ENCODE assay signal across 22 cellular contexts in genomic region chr22:24179478-24180210, GRCh38. TPM values are rescaled to one million over a fixed set of nuclear protein-coding genes. Genes with fewer than 3 reads are reported as not detected.
A peak's percentile ranks its signal among the peaks of the same experiment; 100 is the strongest.
DNase-seq lines count a peak whose midpoint lies in the region; ATAC-seq and TF ChIP-seq lines count a peak whose summit lies in the region.
"Had no signal": no experiment of that assay in that cellular context is flagged by ENCODE, and none has a peak within 500 bp of the region (broad histone marks: within the 10 kb centered on the region; RNA-seq: fewer than 3 reads in every experiment).

No MANE protein-coding gene starts in this region.

- H2BK12ac ChIP-seq in H9 (ENCODE audit: insufficient read length, low read depth, low read length), result no peak overlapping the region

- no peak overlapping the region for H2AK5ac ChIP-seq in H9 (ENCODE audit: insufficient read length, low read length)

- no peak overlapping the region for H3K4ac ChIP-seq in H9 (ENCODE audit: low read depth, low read length)

- H3K36me3 ChIP-seq in WERI-Rb-1, result peaks cover 34% of the 10 kb centered on the region
- peaks cover 17% of the 10 kb centered on the region for H3K36me3 ChIP-seq in left ventricle myocardium inferior
- peaks cover 13% of the 10 kb centered on the region for H3K36me3 ChIP-seq in rectal smooth muscle tissue (ENCODE audit: control insufficient read depth, insufficient read depth, low read length)
- H3K36me3 ChIP-seq in neural progenitor cell, result no peaks in the 10 kb centered on the region

- peaks cover 10 to 21% of the 10 kb centered on the region in 2 experiments for H3K4me1 Mint-ChIP-seq in H9
- peaks cover 7% of the 10 kb centered on the region for H3K4me1 Mint-ChIP-seq in neural progenitor cell
- no peaks in the 10 kb centered on the region for H3K4me1 Mint-ChIP-seq in activated T-helper 17 cell treated with anti-CD3 and anti-CD28 coated beads, Interleukin-2, amount 50 U/mL, for 72 hours
- H3K4me1 Mint-ChIP-seq: activated CD4-positive, alpha-beta T cell treated with anti-CD3 and anti-CD28 coated beads, Interleukin-2, amount 10 ng/mL, durations not matched to agents 24 days and 14 days; activated CD8-positive, alpha-beta memory T cell treated with anti-CD3 and anti-CD28 coated beads, Interleukin-2, amount 10 ng/mL, durations not matched to agents 7 days and 5 days had no signal

- no peak overlapping the region for H2BK5ac ChIP-seq in H9 (ENCODE audit: insufficient read length, low read length)

- H3K4me2 ChIP-seq in H9 (ENCODE audit: insufficient read depth, insufficient read length, low read length) (no peak overlapping the region), neural progenitor cell (no peak overlapping the region)

- H3T11ph ChIP-seq in H9 (ENCODE audit: low read length), result no peak overlapping the region

- H3K4me3 Mint-ChIP-seq in H9 (no peak overlapping the region), neural progenitor cell (no peak overlapping the region)
- no peak overlapping the region for H3K4me3 Mint-ChIP-seq in activated T-helper 17 cell treated with anti-CD3 and anti-CD28 coated beads, Interleukin-2, amount 50 U/mL, for 72 hours
- H3K4me3 Mint-ChIP-seq: activated CD4-positive, alpha-beta T cell treated with anti-CD3 and anti-CD28 coated beads, Interleukin-2, amount 10 ng/mL, durations not matched to agents 24 days and 14 days; activated CD8-positive, alpha-beta memory T cell treated with anti-CD3 and anti-CD28 coated beads, Interleukin-2, amount 10 ng/mL, durations not matched to agents 7 days and 5 days; activated T-cell treated with anti-CD3 and anti-CD28 coated beads, Interleukin-2, amount 50 U/mL, for 72 hours; CD4-positive, alpha-beta T cell had no signal

- TF ChIP-seq CTCF in H9 (conservative IDR thresholded peaks at IDR 0.05) (no peak), WERI-Rb-1 (IDR thresholded peaks at IDR 0.05; ENCODE audit: low read depth, low read length) (no peak), left ventricle myocardium inferior (IDR thresholded peaks at IDR 0.05; ENCODE audit: borderline replicate concordance) (no peak), neural progenitor cell (IDR thresholded peaks at IDR 0.05) (no peak)

- no peaks in the 10 kb centered on the region; a peak in 2 of 5 replicates for H3K9me3 Mint-ChIP-seq in H9
- no peaks in the 10 kb centered on the region for H3K9me3 Mint-ChIP-seq in neural progenitor cell
- no peaks in the 10 kb centered on the region for H3K9me3 Mint-ChIP-seq in activated T-helper 17 cell treated with anti-CD3 and anti-CD28 coated beads, Interleukin-2, amount 50 U/mL, for 72 hours
- H3K9me3 Mint-ChIP-seq: activated CD4-positive, alpha-beta T cell treated with anti-CD3 and anti-CD28 coated beads, Interleukin-2, amount 10 ng/mL, durations not matched to agents 24 days and 14 days; activated T-cell treated with anti-CD3 and anti-CD28 coated beads, Interleukin-2, amount 50 U/mL, for 72 hours; CD4-positive, alpha-beta T cell had no signal

- no peak overlapping the region for H3K18ac ChIP-seq in H9 (ENCODE audit: insufficient read length, low read depth, low read length)

- intact Hi-C loops in left ventricle myocardium inferior (cut with micrococcal nuclease), result no loop called here

- WGBS in H9 (ENCODE audit: extremely low coverage, insufficient read length, low lambda C conversion rate), result no CpG with 5 or more reads among the region's 17 CpGs

- no peak overlapping the region for H3K27ac ChIP-seq in H9 (ENCODE audit: insufficient read length, low read depth, low read length)
- H3K27ac ChIP-seq in WERI-Rb-1, result peak overlapping the region; percentile 84
- peak overlapping the region; percentile 74 for H3K27ac ChIP-seq in left ventricle myocardium inferior (replicated peaks)
- H3K27ac ChIP-seq in rectal smooth muscle tissue (ENCODE audit: low read depth, low read length), result peak overlapping the region; percentile 21
- H3K27ac ChIP-seq in neural progenitor cell, result no peak overlapping the region
- H3K27ac ChIP-seq: body of pancreas, VCaP had no signal

- H3K9me3 ChIP-seq in H9 (ENCODE audit: control insufficient read depth, low read depth, low read length), result no peaks in the 10 kb centered on the region
- no peaks in the 10 kb centered on the region for H3K9me3 ChIP-seq in WERI-Rb-1 (ENCODE audit: severe bottlenecking)
- H3K9me3 ChIP-seq in left ventricle myocardium inferior (replicated peaks), result no peaks in the 10 kb centered on the region
- no peaks in the 10 kb centered on the region for H3K9me3 ChIP-seq in neural progenitor cell (ENCODE audit: low read depth)
- H3K9me3 ChIP-seq: body of pancreas, esophagus squamous epithelium, tibial nerve had no signal

- peaks cover 2 to 11% (median 9%) of the 10 kb centered on the region in 3 experiments; a peak in 5 of 7 replicates for H3K36me3 Mint-ChIP-seq in H9 (ENCODE audit: insufficient read depth in 1 of 3, low read depth in 3 of 3)
- no peaks in the 10 kb centered on the region for H3K36me3 Mint-ChIP-seq in neural progenitor cell
- H3K36me3 Mint-ChIP-seq in activated T-helper 17 cell treated with anti-CD3 and anti-CD28 coated beads, Interleukin-2, amount 50 U/mL, for 72 hours (ENCODE audit: low read depth), result no peaks in the 10 kb centered on the region

- no peak for DNase-seq in H9
- no peak for DNase-seq in WERI-Rb-1
- no peak for DNase-seq in left ventricle myocardium inferior
- DNase-seq in NCI-H2227 treated with DMSO at 0.1 percent for 48 hours (lab: John Stamatoyannopoulos, UW), result no peak
- no peak for DNase-seq in neural progenitor cell (ENCODE audit: low spot score)
- no peak for DNase-seq in AG20443 (ENCODE audit: low spot score)
- DNase-seq: activated CD4-positive, alpha-beta T cell treated with anti-CD3 and anti-CD28 coated beads, Interleukin-2, amount 10 ng/mL, durations not matched to agents 24 days and 14 days; activated CD8-positive, alpha-beta memory T cell treated with anti-CD3 and anti-CD28 coated beads, Interleukin-2, amount 10 ng/mL, durations not matched to agents 7 days and 5 days; activated T-cell treated with anti-CD3 and anti-CD28 coated beads, Interleukin-2, amount 50 U/mL, for 72 hours; body of pancreas; CD4-positive, alpha-beta T cell; esophagus squamous epithelium; NCI-H1092; NCI-H187 treated with DMSO at 0.1 percent for 48 hours; NCI-H226; NCI-H774; stimulated activated CD4-positive, alpha-beta T cell treated with anti-CD3 and anti-CD28 coated beads, Interleukin-4, amount 100 ng/mL, for 4 hours; stimulated activated naive CD8-positive, alpha-beta T cell treated with anti-CD3 and anti-CD28 coated beads, Interleukin-15, Interleukin-2, amounts not matched to agents 100 U/mL and 50 U/mL, for 24 hours had no signal

- H3K9ac ChIP-seq in H9 (ENCODE audit: extremely low read depth, insufficient read length, low read length), result no peak overlapping the region
- no peak overlapping the region for H3K9ac ChIP-seq in rectal smooth muscle tissue (ENCODE audit: low read length)
- H3K9ac ChIP-seq in neural progenitor cell, result no peak overlapping the region

- H4K5ac ChIP-seq in H9 (ENCODE audit: insufficient read length, low read depth, low read length), result no peak overlapping the region

- H3K27me3 ChIP-seq in H9 (ENCODE audit: insufficient read depth, low read length), result no peaks in the 10 kb centered on the region
- H3K27me3 ChIP-seq in WERI-Rb-1 (ENCODE audit: insufficient read depth, low read depth, severe bottlenecking), result no peaks in the 10 kb centered on the region
- no peaks in the 10 kb centered on the region for H3K27me3 ChIP-seq in left ventricle myocardium inferior (ENCODE audit: low read depth)
- no peaks in the 10 kb centered on the region for H3K27me3 ChIP-seq in rectal smooth muscle tissue (ENCODE audit: control insufficient read depth, insufficient read depth, low read length)
- no peaks in the 10 kb centered on the region for H3K27me3 ChIP-seq in neural progenitor cell
- H3K27me3 ChIP-seq: body of pancreas, esophagus squamous epithelium, tibial nerve had no signal

- H2BK120ac ChIP-seq in H9 (ENCODE audit: low read depth, low read length, poor library complexity, severe bottlenecking), result no peak overlapping the region

- no peak overlapping the region for H2BK20ac ChIP-seq in H9 (ENCODE audit: low read depth, low read length, poor library complexity, severe bottlenecking)

- no peaks in the 10 kb centered on the region for H3K4me1 ChIP-seq in H9 (ENCODE audit: insufficient read depth, low read length)
- H3K4me1 ChIP-seq in left ventricle myocardium inferior, result peaks cover 68% of the 10 kb centered on the region
- peaks cover 27% of the 10 kb centered on the region for H3K4me1 ChIP-seq in rectal smooth muscle tissue (ENCODE audit: control insufficient read depth, insufficient read depth, low read length)
- H3K4me1 ChIP-seq in neural progenitor cell, result peaks cover 8% of the 10 kb centered on the region

- H4K91ac ChIP-seq in H9 (ENCODE audit: insufficient read length, low read depth, low read length), result no peak overlapping the region

- H4K20me1 ChIP-seq in H9 (ENCODE audit: control insufficient read depth, insufficient read depth, insufficient read length) (no peaks in the 10 kb centered on the region), neural progenitor cell (ENCODE audit: low read depth) (peaks cover 4% of the 10 kb centered on the region)

- no peak overlapping the region for H2BK15ac ChIP-seq in H9 (ENCODE audit: low read depth, low read length)

- no peaks in the 10 kb centered on the region for H3K79me1 ChIP-seq in H9 (ENCODE audit: insufficient read depth, low read depth, low read length, poor library complexity, severe bottlenecking)

- H2AFZ ChIP-seq in H9 (ENCODE audit: low read length) (no peak overlapping the region), neural progenitor cell (replicated peaks) (no peak overlapping the region)

- no peak overlapping the region for H3K56ac ChIP-seq in H9 (ENCODE audit: insufficient read length, low read depth, low read length)

- H3K23ac ChIP-seq in H9 (ENCODE audit: insufficient read length, low read depth, low read length), result no peak overlapping the region

- H3K27ac Mint-ChIP-seq in H9 (peak overlapping the region in 2 of 3 experiments; percentile 44 to 62; a peak in 1 of 7 replicates), neural progenitor cell (no peak overlapping the region)
- H3K27ac Mint-ChIP-seq in activated T-helper 17 cell treated with anti-CD3 and anti-CD28 coated beads, Interleukin-2, amount 50 U/mL, for 72 hours, result no peak overlapping the region
- H3K27ac Mint-ChIP-seq: activated CD4-positive, alpha-beta T cell treated with anti-CD3 and anti-CD28 coated beads, Interleukin-2, amount 10 ng/mL, durations not matched to agents 24 days and 14 days; activated CD8-positive, alpha-beta memory T cell treated with anti-CD3 and anti-CD28 coated beads, Interleukin-2, amount 10 ng/mL, durations not matched to agents 7 days and 5 days; activated T-cell treated with anti-CD3 and anti-CD28 coated beads, Interleukin-2, amount 50 U/mL, for 72 hours; CD4-positive, alpha-beta T cell had no signal

- H3K23me2 ChIP-seq in H9 (ENCODE audit: insufficient read length, low read depth, low read length, poor library complexity, severe bottlenecking), result no peaks in the 10 kb centered on the region

- no peak overlapping the region for H4K8ac ChIP-seq in H9 (replicated peaks; ENCODE audit: insufficient read length, low read depth, low read length)

- no peak overlapping the region for H3K14ac ChIP-seq in H9 (ENCODE audit: insufficient read depth, low read length)

- no peak overlapping the region for H3K4me3 ChIP-seq in WERI-Rb-1 (ENCODE audit: low read depth, low read length)
- no peak overlapping the region for H3K4me3 ChIP-seq in left ventricle myocardium inferior
- no peak overlapping the region for H3K4me3 ChIP-seq in rectal smooth muscle tissue (ENCODE audit: low read length)
- H3K4me3 ChIP-seq in neural progenitor cell, result no peak overlapping the region
- H3K4me3 ChIP-seq: body of pancreas, esophagus squamous epithelium, tibial nerve had no signal

- H3K27me3 Mint-ChIP-seq in H9 (ENCODE audit: low read depth) (no peaks in the 10 kb centered on the region; the same call in none of the 2 replicates), neural progenitor cell (ENCODE audit: insufficient read depth, low read depth) (peaks cover 3% of the 10 kb centered on the region)
- no peaks in the 10 kb centered on the region for H3K27me3 Mint-ChIP-seq in activated T-helper 17 cell treated with anti-CD3 and anti-CD28 coated beads, Interleukin-2, amount 50 U/mL, for 72 hours
- H3K27me3 Mint-ChIP-seq: activated CD4-positive, alpha-beta T cell treated with anti-CD3 and anti-CD28 coated beads, Interleukin-2, amount 10 ng/mL, durations not matched to agents 24 days and 14 days; activated CD8-positive, alpha-beta memory T cell treated with anti-CD3 and anti-CD28 coated beads, Interleukin-2, amount 10 ng/mL, durations not matched to agents 7 days and 5 days; CD4-positive, alpha-beta T cell had no signal

- H3F3A ChIP-seq in neural progenitor cell (ENCODE audit: low read depth), result no peaks in the 10 kb centered on the region

- no peak for ATAC-seq in activated T-helper 17 cell treated with anti-CD3 and anti-CD28 coated beads, Interleukin-2, amount 50 U/mL, for 72 hours (replicated peaks)
- ATAC-seq: activated CD8-positive, alpha-beta memory T cell treated with anti-CD3 and anti-CD28 coated beads, Interleukin-2, amount 10 ng/mL, durations not matched to agents 7 days and 5 days; activated T-cell treated with anti-CD3 and anti-CD28 coated beads, Interleukin-2, amount 50 U/mL, for 72 hours; body of pancreas; stimulated activated naive CD8-positive, alpha-beta T cell treated with anti-CD3 and anti-CD28 coated beads, Interleukin-15, Interleukin-2, amounts not matched to agents 100 U/mL and 50 U/mL, for 24 hours had no signal

- no peaks in the 10 kb centered on the region for H3K79me2 ChIP-seq in H9 (ENCODE audit: insufficient read depth, low read length)
- no peaks in the 10 kb centered on the region for H3K79me2 ChIP-seq in neural progenitor cell (ENCODE audit: low read depth)

RNA-seq across cellular contexts. Expression of gene SUSD2, which starts 1.6 kb away (rescaled TPM):
- total RNA-seq in H9 (2021), result 3.8 and 4.2 TPM in 2 replicates
- 3.2 TPM for total RNA-seq in left ventricle myocardium inferior
- 0.02 and 0.25 TPM in 2 replicates for total RNA-seq in neural progenitor cell (ENCODE audit: low replicate concordance)
- total RNA-seq in activated T-helper 17 cell treated with anti-CD3 and anti-CD28 coated beads, Interleukin-2, amount 50 U/mL, for 72 hours, result 1 to 10 TPM in 1 of 2 donors, under 1 TPM in 1; 0.66 to 1.5 TPM

Comparison
In these comparisons a context has a peak if more than half of its experiments do, and no peak if none do; other contexts are left out.
1. H3K27ac ChIP-seq: peak in WERI-Rb-1 (single experiment), left ventricle myocardium inferior (single experiment) and rectal smooth muscle tissue (single experiment); none in H9 (single experiment) and neural progenitor cell (single experiment).
2. H3K27ac Mint-ChIP-seq: peak in H9 (2 of 3); none in neural progenitor cell (single experiment) and activated T-helper 17 cell treated with anti-CD3 and anti-CD28 coated beads, Interleukin-2, amount 50 U/mL, for 72 hours (single experiment).